Comparison of ENCODE assay signal across 8 cellular contexts in the genomic region with DNA sequence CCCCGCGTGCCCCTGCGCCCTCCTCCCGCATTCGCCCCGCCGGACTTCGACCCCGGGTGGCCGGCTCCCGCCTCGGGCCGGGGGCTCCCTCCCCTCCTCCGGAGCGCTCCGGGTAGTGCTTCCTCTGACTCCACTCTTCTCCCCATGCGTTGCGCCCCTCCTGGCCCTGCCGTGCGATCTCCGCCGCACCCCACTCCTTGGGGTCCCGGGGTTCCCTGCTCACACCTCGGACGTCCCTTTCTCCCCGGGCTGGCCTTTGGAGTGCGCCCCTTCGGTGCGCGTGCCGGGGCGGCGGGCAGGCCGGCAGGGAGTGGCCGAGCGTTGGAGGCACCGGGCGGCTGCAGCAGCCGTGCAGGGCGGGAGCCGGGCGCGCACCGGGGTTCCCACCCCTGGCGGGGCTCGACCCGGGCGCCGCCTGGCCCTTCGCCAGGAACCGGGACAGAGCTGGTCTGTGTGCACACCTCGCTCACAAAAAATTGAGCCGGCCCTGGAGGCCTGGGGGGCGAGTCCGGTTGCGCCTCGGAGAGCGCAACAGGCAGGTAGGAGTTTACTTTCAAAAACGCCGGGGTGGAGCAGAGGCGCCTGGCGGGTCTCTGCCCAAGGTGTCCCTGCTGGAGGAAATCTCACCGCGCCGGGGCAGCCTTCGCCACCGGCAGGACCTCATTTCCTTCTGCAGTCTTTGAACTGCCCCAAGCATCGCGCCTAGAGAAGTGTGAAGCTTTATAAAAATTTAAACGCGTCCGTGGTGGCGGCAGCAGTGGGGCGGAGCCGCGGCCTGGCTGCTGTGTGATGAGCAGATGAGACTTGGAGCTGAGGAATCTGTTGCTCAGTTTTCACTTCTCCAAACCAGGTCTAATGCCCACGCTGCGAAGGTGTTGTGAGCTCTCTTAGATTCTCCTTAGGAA.
DNase-seq lines count a peak whose midpoint lies in the region; ATAC-seq and TF ChIP-seq lines count a peak whose summit lies in the region.

No MANE protein-coding gene starts in this region.

- 0 out of 2 replicates have a peak overlapping the region, but pooled peaks have one; percentile 41 for H2AFZ ChIP-seq in OCI-LY3 (ENCODE audit: low read depth, low read length)

- H3K4me3 ChIP-seq in OCI-LY3 (ENCODE audit: low read length): peak overlapping the region; percentile 73
- H3K4me3 ChIP-seq in astrocyte of the cerebellum (ENCODE audit: low read depth, low read length): peak overlapping the region; percentile 85
- peak overlapping the region; percentile 79 for H3K4me3 ChIP-seq in iPS-18c (ENCODE audit: insufficient read depth, low read depth, low read length)
- H3K4me3 ChIP-seq in skin epidermis: peak overlapping the region; percentile 68 to 97 (median 83)

- no peaks in the 10 kb centered on the region for H3K36me3 ChIP-seq in OCI-LY3 (replicated peaks; ENCODE audit: low read depth, low read length)

- H3K9me3 ChIP-seq in OCI-LY3 (ENCODE audit: insufficient read depth, low read length) (no peaks in the 10 kb centered on the region), iPS-18c (ENCODE audit: control insufficient read depth, insufficient read depth, low read length) (peaks cover 2% of the 10 kb centered on the region)

- H3K4me1 ChIP-seq in OCI-LY3 (ENCODE audit: low read length): peaks cover 5% of the 10 kb centered on the region; the same call in 1 of the 2 replicates

- H3K27ac ChIP-seq in OCI-LY3 (ENCODE audit: low read length) (no peak overlapping the region), skin epidermis (peak overlapping the region in 20 of 21 experiments; percentile 45 to 87 (median 82))

- peaks cover 52% of the 10 kb centered on the region for H3K27me3 ChIP-seq in OCI-LY3 (ENCODE audit: low read depth, low read length)

- H4K20me1 ChIP-seq in OCI-LY3 (ENCODE audit: insufficient read depth, low read length): no peaks in the 10 kb centered on the region; the same call in 1 of the 2 replicates

- H3K79me2 ChIP-seq in OCI-LY3 (ENCODE audit: low read length): no peaks in the 10 kb centered on the region

- DNase-seq in ELR (ENCODE audit: low read depth): peak; percentile 63
- DNase-seq in astrocyte of the cerebellum (ENCODE audit: low read depth): no peak
- DNase-seq in stimulated activated naive CD4-positive, alpha-beta T cell treated with Interleukin-2 at 50 U/mL for 16 hours (lab: John Stamatoyannopoulos, UW): no peak

- ATAC-seq in GM19467 (IDR thresholded peaks at IDR 0.05; ENCODE audit: unreplicated experiment) (peak; percentile 66), HG03460 (IDR thresholded peaks at IDR 0.05; ENCODE audit: unreplicated experiment) (peak; percentile 64)

- H3K9ac ChIP-seq in OCI-LY3 (ENCODE audit: low read length): peak overlapping the region; percentile 35; the same call in 1 of the 2 replicates

- peak overlapping the region; percentile 80 for H3K4me2 ChIP-seq in OCI-LY3 (ENCODE audit: low read length)

- TF ChIP-seq CTCF in OCI-LY3 (IDR thresholded peaks at IDR 0.05; ENCODE audit: low read depth, low read length) (no peak), astrocyte of the cerebellum (IDR thresholded peaks at IDR 0.05; ENCODE audit: low read depth, low read length, missing control alignments) (no peak)

- in situ Hi-C loops in astrocyte of the cerebellum (cut with HindIII; ENCODE audit: low sequenced_read_pairs): no loop called here
